Comparison of ENCODE assay signal across 11 cellular contexts in the genomic region with DNA sequence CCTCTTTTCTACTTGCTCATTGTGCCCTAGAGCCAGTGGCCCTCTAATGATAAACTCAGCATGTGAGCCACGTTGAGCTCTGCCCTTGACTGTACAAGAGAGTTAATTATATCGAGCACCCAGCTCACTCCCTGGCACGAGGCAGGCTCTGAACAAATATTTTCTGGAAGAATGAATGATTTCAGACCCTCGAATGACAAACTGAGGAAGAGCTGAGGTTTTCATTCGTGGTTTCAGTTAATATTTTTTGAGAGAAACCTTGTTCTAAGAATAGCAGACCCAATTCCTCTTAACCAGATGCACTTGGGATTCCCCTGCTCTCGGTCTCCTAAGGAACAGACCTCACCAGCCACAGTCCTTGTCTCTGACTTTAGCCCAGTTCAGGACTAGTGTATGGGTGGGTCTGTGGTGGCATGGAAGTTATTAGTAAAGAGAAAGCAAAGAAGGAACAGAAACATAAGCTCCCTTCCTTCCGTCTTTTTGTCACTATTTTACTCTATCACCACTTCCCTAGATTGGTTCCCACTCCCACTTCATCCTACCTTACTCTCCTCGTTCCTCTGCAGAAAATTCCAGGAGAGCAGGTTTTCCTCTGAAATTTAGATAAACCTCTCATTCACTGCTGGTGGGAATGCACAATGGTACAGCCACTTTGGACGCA. TPM values are rescaled to one million over a fixed set of nuclear protein-coding genes. Genes with fewer than 3 reads are reported as not detected.
DNase-seq lines count a peak whose midpoint lies in the region; ATAC-seq and TF ChIP-seq lines count a peak whose summit lies in the region.
"Had no signal": no experiment of that assay in that cellular context is flagged by ENCODE, and none has a peak within 500 bp of the region (broad histone marks: within the 10 kb centered on the region; RNA-seq: fewer than 3 reads in every experiment).

No MANE protein-coding gene starts in this region.

- H2BK5ac ChIP-seq in mesenchymal stem cell (ENCODE audit: low read depth, low read length, poor library complexity, severe bottlenecking): no peak overlapping the region

- no peak overlapping the region for H3K4me2 ChIP-seq in mesenchymal stem cell (ENCODE audit: low read length, poor library complexity, severe bottlenecking)
- H3K4me2 ChIP-seq in hepatocyte: no peak overlapping the region

- no peaks in the 10 kb centered on the region for H3K36me3 ChIP-seq in mesenchymal stem cell (ENCODE audit: control insufficient read depth in 1 of 2, insufficient read depth in 2 of 2, low read depth in 1 of 2, low read length in 2 of 2)
- H3K36me3 ChIP-seq in hepatocyte (replicated peaks; ENCODE audit: insufficient read depth, low read depth): no peaks in the 10 kb centered on the region

- DNase-seq in CD14-positive monocyte (ENCODE audit: low spot score) (peak; percentile 53), mesenchymal stem cell (no peak), hepatocyte (ENCODE audit: low spot score) (no peak), GDM1 (lab: John Stamatoyannopoulos, UW) (no peak), mesenteric fat pad (ENCODE audit: low spot score) (no peak)
- no peak for DNase-seq in activated T-helper 1 cell treated with anti-CD3 and anti-CD28 coated beads, Interleukin-12 subunit alpha, Interleukin-12 subunit beta, Interleukin-2, Interleukin-4 antibody, amounts not matched to agents 30 ng/mL and 10 ng/mL and 1 ng/mL, durations not matched to agents 14 hours and 24 hours and 36 hours (ENCODE audit: low spot score)
- DNase-seq: activated T-cell treated with anti-CD3 and anti-CD28 coated beads for 4 hours; CD4-positive, alpha-beta T cell had no signal

- no peak overlapping the region for H4K8ac ChIP-seq in mesenchymal stem cell (ENCODE audit: low read length)

- no peaks in the 10 kb centered on the region for H3K79me2 ChIP-seq in hepatocyte

- H3K18ac ChIP-seq in mesenchymal stem cell (ENCODE audit: low read depth in 1 of 2, low read length in 2 of 2): no peak overlapping the region

- no peaks in the 10 kb centered on the region for H3K79me1 ChIP-seq in mesenchymal stem cell (replicated peaks; ENCODE audit: low read length, poor library complexity, severe bottlenecking)

- peaks cover 2 to 4% (median 3%) of the 10 kb centered on the region in 7 donors for H3K9me3 Mint-ChIP-seq in CD14-positive monocyte
- H3K9me3 Mint-ChIP-seq in activated T-helper 1 cell treated with anti-CD3 and anti-CD28 coated beads, Interleukin-12 subunit alpha, Interleukin-12 subunit beta, Interleukin-2, Interleukin-4 antibody, amounts not matched to agents 30 ng/mL and 10 ng/mL and 1 ng/mL, durations not matched to agents 14 hours and 24 hours and 36 hours: peaks cover 13% of the 10 kb centered on the region
- H3K9me3 Mint-ChIP-seq: CD4-positive, alpha-beta T cell had no signal

- H3K9me3 ChIP-seq in mesenchymal stem cell (ENCODE audit: control insufficient read depth, low read length) (no peaks in the 10 kb centered on the region), hepatocyte (ENCODE audit: low read depth) (no peaks in the 10 kb centered on the region)

- H3K27me3 ChIP-seq in mesenchymal stem cell (ENCODE audit: control insufficient read depth in 1 of 2, insufficient read depth in 1 of 2, low read length in 2 of 2) (no peaks in the 10 kb centered on the region), hepatocyte (no peaks in the 10 kb centered on the region)

- no peak overlapping the region for H2BK120ac ChIP-seq in mesenchymal stem cell (ENCODE audit: low read depth, low read length)

- H3K4me1 ChIP-seq in mesenchymal stem cell (ENCODE audit: control insufficient read depth, insufficient read depth, low read depth, low read length) (peaks cover 1% of the 10 kb centered on the region), hepatocyte (ENCODE audit: insufficient read depth) (no peaks in the 10 kb centered on the region)

- peak overlapping the region; percentile 20 to 76 for H3K4me3 Mint-ChIP-seq in CD14-positive monocyte
- H3K4me3 Mint-ChIP-seq in activated T-helper 1 cell treated with anti-CD3 and anti-CD28 coated beads, Interleukin-12 subunit alpha, Interleukin-12 subunit beta, Interleukin-2, Interleukin-4 antibody, amounts not matched to agents 30 ng/mL and 10 ng/mL and 1 ng/mL, durations not matched to agents 14 hours and 24 hours and 36 hours: peak overlapping the region; percentile 8
- H3K4me3 Mint-ChIP-seq: CD4-positive, alpha-beta T cell had no signal

- peak overlapping the region; percentile 86 to 95 (median 90) for H3K27ac Mint-ChIP-seq in CD14-positive monocyte
- no peak overlapping the region for H3K27ac Mint-ChIP-seq in activated T-helper 1 cell treated with anti-CD3 and anti-CD28 coated beads, Interleukin-12 subunit alpha, Interleukin-12 subunit beta, Interleukin-2, Interleukin-4 antibody, amounts not matched to agents 30 ng/mL and 10 ng/mL and 1 ng/mL, durations not matched to agents 14 hours and 24 hours and 36 hours
- H3K27ac Mint-ChIP-seq: CD4-positive, alpha-beta T cell had no signal

- H3K9me2 ChIP-seq in hepatocyte (replicated peaks; ENCODE audit: insufficient read depth): no peaks in the 10 kb centered on the region

- no peak overlapping the region for H3K14ac ChIP-seq in mesenchymal stem cell (ENCODE audit: low read length in 2 of 2)

- no peak overlapping the region for H2BK15ac ChIP-seq in mesenchymal stem cell (ENCODE audit: low read depth, poor library complexity, severe bottlenecking)

- no peaks in the 10 kb centered on the region for H3K36me3 Mint-ChIP-seq in CD14-positive monocyte
- H3K36me3 Mint-ChIP-seq in activated T-helper 1 cell treated with anti-CD3 and anti-CD28 coated beads, Interleukin-12 subunit alpha, Interleukin-12 subunit beta, Interleukin-2, Interleukin-4 antibody, amounts not matched to agents 30 ng/mL and 10 ng/mL and 1 ng/mL, durations not matched to agents 14 hours and 24 hours and 36 hours (ENCODE audit: low read depth): peaks cover 5% of the 10 kb centered on the region

- no peak overlapping the region for H3K4me3 ChIP-seq in mesenchymal stem cell (ENCODE audit: insufficient read depth in 1 of 2, low read depth in 1 of 2, low read length in 2 of 2)
- no peak overlapping the region for H3K4me3 ChIP-seq in hepatocyte

- ATAC-seq in GM19351 (IDR thresholded peaks at IDR 0.05; ENCODE audit: unreplicated experiment): peak; percentile 72
- ATAC-seq in HG03095 (IDR thresholded peaks at IDR 0.05; ENCODE audit: unreplicated experiment): peak; percentile 77

- no peak overlapping the region for H3K23ac ChIP-seq in mesenchymal stem cell (ENCODE audit: low read length in 2 of 2)

- H3K27ac ChIP-seq in mesenchymal stem cell (ENCODE audit: low read length, poor library complexity, severe bottlenecking) (no peak overlapping the region), hepatocyte (no peak overlapping the region)
- H3K27ac ChIP-seq: epithelial cell of prostate had no signal

- H4K20me1 ChIP-seq in hepatocyte (ENCODE audit: insufficient read depth, poor library complexity, severe bottlenecking): no peaks in the 10 kb centered on the region

- intact Hi-C loops in CD14-positive monocyte (cut with micrococcal nuclease): no loop called here
- intact Hi-C loops in activated T-helper 1 cell treated with anti-CD3 and anti-CD28 coated beads, Interleukin-12 subunit alpha, Interleukin-12 subunit beta, Interleukin-2, Interleukin-4 antibody, amounts not matched to agents 30 ng/mL and 10 ng/mL and 1 ng/mL, durations not matched to agents 14 hours and 24 hours and 36 hours (cut with micrococcal nuclease): no loop called here

- H3K9ac ChIP-seq in mesenchymal stem cell (ENCODE audit: low read length): no peak overlapping the region

- 91% methylated on average over 7 of the region's 9 CpGs for WGBS in mesenchymal stem cell
- WGBS in hepatocyte (ENCODE audit: low lambda C conversion rate, missing lambda C conversion rate): 85% methylated on average over 9 of the region's 9 CpGs

- H2BK12ac ChIP-seq in mesenchymal stem cell (ENCODE audit: low read length in 2 of 2): no peak overlapping the region

- no peaks in the 10 kb centered on the region for H3K27me3 Mint-ChIP-seq in CD14-positive monocyte (ENCODE audit: low read depth in 3 of 3)
- no peaks in the 10 kb centered on the region for H3K27me3 Mint-ChIP-seq in activated T-helper 1 cell treated with anti-CD3 and anti-CD28 coated beads, Interleukin-12 subunit alpha, Interleukin-12 subunit beta, Interleukin-2, Interleukin-4 antibody, amounts not matched to agents 30 ng/mL and 10 ng/mL and 1 ng/mL, durations not matched to agents 14 hours and 24 hours and 36 hours (ENCODE audit: insufficient read depth)
- H3K27me3 Mint-ChIP-seq: CD4-positive, alpha-beta T cell had no signal

- H4K91ac ChIP-seq in mesenchymal stem cell (ENCODE audit: low read length): no peak overlapping the region

- no peak overlapping the region for H3K4ac ChIP-seq in mesenchymal stem cell (ENCODE audit: low read depth in 1 of 2, low read length in 2 of 2)

- no peak for TF ChIP-seq CTCF in CD14-positive monocyte (IDR thresholded peaks at IDR 0.05)
- no peak for TF ChIP-seq CTCF in hepatocyte (IDR thresholded peaks at IDR 0.05; ENCODE audit: poor library complexity)

- peaks cover 74% of the 10 kb centered on the region for H3K4me1 Mint-ChIP-seq in CD14-positive monocyte
- H3K4me1 Mint-ChIP-seq in activated T-helper 1 cell treated with anti-CD3 and anti-CD28 coated beads, Interleukin-12 subunit alpha, Interleukin-12 subunit beta, Interleukin-2, Interleukin-4 antibody, amounts not matched to agents 30 ng/mL and 10 ng/mL and 1 ng/mL, durations not matched to agents 14 hours and 24 hours and 36 hours (ENCODE audit: low read depth): peaks cover 46% of the 10 kb centered on the region

- H2AK5ac ChIP-seq in mesenchymal stem cell (ENCODE audit: low read length, severe bottlenecking): no peak overlapping the region

- no peak overlapping the region for H2AFZ ChIP-seq in mesenchymal stem cell (ENCODE audit: low read depth, low read length)
- H2AFZ ChIP-seq in hepatocyte: no peak overlapping the region

RNA-seq across cellular contexts. Expression of a gene that starts 22.1 kb away (rescaled TPM):
- 1 to 10 TPM; 6.5 to 9.1 TPM for polyA plus RNA-seq in CD14-positive monocyte
- total RNA-seq in activated T-helper 1 cell treated with anti-CD3 and anti-CD28 coated beads, Interleukin-12 subunit alpha, Interleukin-12 subunit beta, Interleukin-2, Interleukin-4 antibody, amounts not matched to agents 30 ng/mL and 10 ng/mL and 1 ng/mL, durations not matched to agents 14 hours and 24 hours and 36 hours: 7.5 and 11.4 TPM in 2 replicates
- 6.2 TPM for polyA plus RNA-seq in mesenchymal stem cell (2013, experiment 1 of 2)
- 6.5 TPM for polyA plus RNA-seq in mesenchymal stem cell (2013, experiment 2 of 2)
- 8.8 and 9.1 TPM in 2 replicates for total RNA-seq in hepatocyte
- 9.0 and 17.9 TPM in 2 replicates for polyA plus RNA-seq in hepatocyte
- 16.3 TPM for total RNA-seq in mesenteric fat pad
